26 cellular contexts compared by ENCODE assay signal in genomic region chr16:20946015-20946629, GRCh38. TPM values are rescaled to one million over a fixed set of nuclear protein-coding genes. Genes with fewer than 3 reads are reported as not detected.
DNase-seq lines count a peak whose midpoint lies in the region; ATAC-seq, FAIRE-seq and TF ChIP-seq lines count a peak whose summit lies in the region.
"Had no signal": no experiment of that assay in that cellular context is flagged by ENCODE, and none has a peak within 500 bp of the region (broad histone marks: within the 10 kb centered on the region; RNA-seq: fewer than 3 reads in every experiment).

No MANE protein-coding gene starts in this region.

- H3K4me2 ChIP-seq in mammary epithelial cell (ENCODE audit: insufficient read depth, low read depth, low read length): no peak overlapping the region
- H3K4me2 ChIP-seq in K562 (ENCODE audit: insufficient read depth, low read length): no peak overlapping the region; the same call in 1 of the 2 replicates
- H3K4me2 ChIP-seq: A549, PC-9 had no signal

- H3K4me1 Mint-ChIP-seq in activated CD4-positive, alpha-beta T cell treated with anti-CD3 and anti-CD28 coated beads, Interleukin-2, amount 10 ng/mL, durations not matched to agents 24 days and 14 days: peaks cover 37% of the 10 kb centered on the region
- H3K4me1 Mint-ChIP-seq in MCF 10A (ENCODE audit: insufficient read depth, unreplicated experiment) (no peaks in the 10 kb centered on the region), T-helper 17 cell (peaks cover 14% of the 10 kb centered on the region)

- H3K79me2 ChIP-seq in mammary epithelial cell (ENCODE audit: insufficient read depth, low read length): no peaks in the 10 kb centered on the region
- H3K79me2 ChIP-seq in K562 (ENCODE audit: control insufficient read depth, insufficient read depth, low read length): no peaks in the 10 kb centered on the region

- H3K9me1 ChIP-seq in K562 (ENCODE audit: control insufficient read depth, insufficient read depth, low read length): no peaks in the 10 kb centered on the region

- no peak overlapping the region for H2AFZ ChIP-seq in mammary epithelial cell (ENCODE audit: low read depth, low read length)
- H2AFZ ChIP-seq in K562 (ENCODE audit: low read depth, low read length): peak overlapping the region; percentile 52
- H2AFZ ChIP-seq: GM23248, PC-9 had no signal

- no peak for ATAC-seq in T-helper 17 cell
- ATAC-seq in K562: no peak
- no peak for ATAC-seq in GM21825 (IDR thresholded peaks at IDR 0.05; ENCODE audit: unreplicated experiment)
- ATAC-seq: A549, Right ventricle myocardium inferior had no signal

- no peaks in the 10 kb centered on the region for H4K20me1 ChIP-seq in mammary epithelial cell (ENCODE audit: insufficient read depth, low read length)
- no peaks in the 10 kb centered on the region for H4K20me1 ChIP-seq in K562 (replicated peaks; ENCODE audit: control insufficient read depth, insufficient read depth, low read length)

- H3K9me3 Mint-ChIP-seq in activated CD4-positive, alpha-beta T cell treated with anti-CD3 and anti-CD28 coated beads, Interleukin-2, amount 10 ng/mL, durations not matched to agents 24 days and 14 days: no peaks in the 10 kb centered on the region
- no peaks in the 10 kb centered on the region for H3K9me3 Mint-ChIP-seq in MCF 10A (ENCODE audit: unreplicated experiment)
- H3K9me3 Mint-ChIP-seq: CD4-positive, alpha-beta memory T cell; H9; HFFc6 had no signal

- TF ChIP-seq EP300 in K562 (IDR thresholded peaks at IDR 0.05; ENCODE audit: low read length): peak; percentile 22; the same call in 1 of the 2 replicates

- H3K27me3 ChIP-seq in mammary epithelial cell (ENCODE audit: insufficient read depth, low read length) (no peaks in the 10 kb centered on the region), K562 (ENCODE audit: control insufficient read depth in 2 of 2, insufficient read depth in 2 of 2, low read length in 2 of 2) (peaks cover 0 to 8% of the 10 kb centered on the region in 2 experiments; a peak in 1 of 5 replicates)
- H3K27me3 ChIP-seq: SJSA1 had no signal

- H3K9me3 ChIP-seq in mammary epithelial cell (replicated peaks; ENCODE audit: insufficient read depth, low read length) (no peaks in the 10 kb centered on the region), T-helper 17 cell (ENCODE audit: control insufficient read depth, low read length, poor library complexity, severe bottlenecking) (no peaks in the 10 kb centered on the region), K562 (replicated peaks; ENCODE audit: control insufficient read depth, insufficient read depth, low read depth, low read length) (0 out of 2 replicates have a peak, but pooled peaks cover 2% of the 10 kb centered on the region)
- H3K9me3 ChIP-seq: A549, SJSA1 had no signal

- peak overlapping the region; percentile 10 for H3K27ac Mint-ChIP-seq in activated CD4-positive, alpha-beta T cell treated with anti-CD3 and anti-CD28 coated beads, Interleukin-2, amount 10 ng/mL, durations not matched to agents 24 days and 14 days
- H3K27ac Mint-ChIP-seq in MCF 10A (ENCODE audit: low read depth, unreplicated experiment): peak overlapping the region; percentile 10
- peak overlapping the region; percentile 81 for H3K27ac Mint-ChIP-seq in T-helper 17 cell
- H3K27ac Mint-ChIP-seq: HFFc6 had no signal

- no peak for TF ChIP-seq POLR2A in K562 (conservative IDR thresholded peaks at IDR 0.05)

- no peaks in the 10 kb centered on the region for H3K36me3 Mint-ChIP-seq in activated CD4-positive, alpha-beta T cell treated with anti-CD3 and anti-CD28 coated beads, Interleukin-2, amount 10 ng/mL, durations not matched to agents 24 days and 14 days (ENCODE audit: low read depth)
- H3K36me3 Mint-ChIP-seq in MCF 10A (ENCODE audit: insufficient read depth, unreplicated experiment) (peaks cover 6% of the 10 kb centered on the region), T-helper 17 cell (ENCODE audit: low read depth) (no peaks in the 10 kb centered on the region)
- H3K36me3 Mint-ChIP-seq: CD4-positive, alpha-beta memory T cell had no signal

- H3K27me3 Mint-ChIP-seq in activated CD4-positive, alpha-beta T cell treated with anti-CD3 and anti-CD28 coated beads, Interleukin-2, amount 10 ng/mL, durations not matched to agents 24 days and 14 days: peaks cover 7% of the 10 kb centered on the region
- H3K27me3 Mint-ChIP-seq in MCF 10A (ENCODE audit: insufficient read depth, unreplicated experiment) (no peaks in the 10 kb centered on the region), T-helper 17 cell (peaks cover 11% of the 10 kb centered on the region)

- intact Hi-C loops in activated CD4-positive, alpha-beta T cell treated with anti-CD3 and anti-CD28 coated beads, Interleukin-2, amount 10 ng/mL, durations not matched to agents 24 days and 14 days (cut with micrococcal nuclease): no loop called here
- intact Hi-C loops in MCF 10A (cut with micrococcal nuclease) (no loop called here), mammary epithelial cell (cut with micrococcal nuclease) (no loop called here), K562 (cut with micrococcal nuclease) (loop anchor here (5.0 kb wide), 1 partner anchor 44 kb away; the partner anchor contains the start of genes DCUN1D3 and LYRM1)

- H3K36me3 ChIP-seq in mammary epithelial cell (ENCODE audit: insufficient read depth, low read length) (no peaks in the 10 kb centered on the region), K562 (ENCODE audit: control insufficient read depth, insufficient read depth, low read length) (no peaks in the 10 kb centered on the region)
- H3K36me3 ChIP-seq: SJSA1 had no signal

- POLR2A ChIA-PET in MCF 10A (lab: Yijun Ruan, JAX): no interaction called here
- POLR2A ChIA-PET in K562 (lab: Yijun Ruan, JAX): no interaction called here

- H3K4me1 ChIP-seq in mammary epithelial cell (ENCODE audit: insufficient read depth, low read length) (no peaks in the 10 kb centered on the region), K562 (replicated peaks in 1 of 2; ENCODE audit: control insufficient read depth in 2 of 2, insufficient read depth in 2 of 2, low read length in 2 of 2) (peaks cover 12 to 24% of the 10 kb centered on the region in 2 experiments)
- H3K4me1 ChIP-seq: A549, SJSA1 had no signal

- no peak for FAIRE-seq in K562 (lab: Jason Lieb, UNC)
- FAIRE-seq: A549, G401.6 had no signal

- TF ChIP-seq RAD21 in K562 (CRISPR knock-in tag; conservative IDR thresholded peaks at IDR 0.05 in 1 of 2, IDR thresholded peaks at IDR 0.05 in 1 of 2): no peak

- no peak for TF ChIP-seq CTCF in MCF 10A (IDR thresholded peaks at IDR 0.05; ENCODE audit: unreplicated experiment)
- TF ChIP-seq CTCF in mammary epithelial cell (conservative IDR thresholded peaks at IDR 0.05 in 1 of 2, IDR thresholded peaks at IDR 0.05 in 1 of 2; ENCODE audit: extremely low read depth in 1 of 2, insufficient read depth in 1 of 2, low read depth in 1 of 2, low read length in 2 of 2): no peak
- no peak for TF ChIP-seq CTCF in K562 (IDR thresholded peaks at IDR 0.05 in 2 of 3, conservative IDR thresholded peaks at IDR 0.05 in 1 of 3; ENCODE audit: insufficient read depth in 2 of 3, low read depth in 1 of 3, low read length in 3 of 3)

- no peak for DNase-seq in activated CD4-positive, alpha-beta T cell treated with anti-CD3 and anti-CD28 coated beads, Interleukin-2, amount 10 ng/mL, durations not matched to agents 24 days and 14 days
- DNase-seq in activated CD4-positive, alpha-beta T cell treated with anti-CD3 and anti-CD28 coated beads for 4 hours: no peak
- DNase-seq in MCF 10A (ENCODE audit: unreplicated experiment) (no peak), mammary epithelial cell (no peak), T-helper 17 cell (no peak), K562 (ENCODE audit: extremely low read depth in 1 of 4, low spot score in 3 of 4) (peak in 1 of 4 experiments; percentile 22), kidney glomerular epithelial cell (lab: John Stamatoyannopoulos, UW) (no peak)
- DNase-seq: C1 segment of cervical spinal cord; CD4-positive, alpha-beta memory T cell; COR-L47; GM23248; H9; HFFc6; KG1; MM.1S; NCI-H2029 treated with DMSO at 0.1 percent for 48 hours; NCI-H446 treated with DMSO at 0.1 percent for 48 hours; NCI-H526; NCI-H82; NK-92 treated with Interleukin-12 subunit alpha and Interleukin-12 subunit beta, amount 100 ng/mL, for 24 hours; PC-9 had no signal

- no peak overlapping the region for H3K4me3 Mint-ChIP-seq in activated CD4-positive, alpha-beta T cell treated with anti-CD3 and anti-CD28 coated beads, Interleukin-2, amount 10 ng/mL, durations not matched to agents 24 days and 14 days
- H3K4me3 Mint-ChIP-seq in MCF 10A (ENCODE audit: unreplicated experiment) (no peak overlapping the region), T-helper 17 cell (no peak overlapping the region)
- H3K4me3 Mint-ChIP-seq: CD4-positive, alpha-beta memory T cell; H9; HFFc6 had no signal

- H3K4me3 ChIP-seq in mammary epithelial cell (replicated peaks in 1 of 3; ENCODE audit: insufficient read depth in 1 of 3, low read depth in 2 of 3, low read length in 3 of 3) (no peak overlapping the region), K562 (no peak overlapping the region)
- H3K4me3 ChIP-seq: A549, GM23248, PC-9, SJSA1 had no signal

- in situ Hi-C loops in mammary epithelial cell (cut with MboI; ENCODE audit: low sequenced_read_pairs in 2 of 2): no loop called here
- in situ Hi-C loops in K562 (cut with MboI): no loop called here

- H3K27ac ChIP-seq in mammary epithelial cell (ENCODE audit: insufficient read depth, low read depth, low read length) (no peak overlapping the region), K562 (ENCODE audit: extremely low read depth, low read depth, low read length) (peak overlapping the region; percentile 81; the same call in 2 of the 3 replicates)
- H3K27ac ChIP-seq: A549, GM23248, PC-9, SJSA1 had no signal

- BruUV-seq in MCF 10A (replicated peaks; lab: Mats Ljungman, UMichigan): no TSS peak
- no TSS peak for BruUV-seq in mammary epithelial cell (replicated peaks; lab: Mats Ljungman, UMichigan)
- BruUV-seq in K562 (replicated peaks; lab: Mats Ljungman, UMichigan): no TSS peak

- H3K9ac ChIP-seq in mammary epithelial cell (ENCODE audit: insufficient read depth, low read length) (no peak overlapping the region), K562 (ENCODE audit: insufficient read depth in 1 of 2, low read depth in 2 of 2, low read length in 2 of 2) (no peak overlapping the region)
- H3K9ac ChIP-seq: GM23248 had no signal

- 76% methylated on average over 8 of the region's 8 CpGs for WGBS in mammary epithelial cell (ENCODE audit: low coverage, missing lambda C conversion rate)
- WGBS in K562 (ENCODE audit: insufficient coverage, low coverage, missing lambda C conversion rate): 21% methylated on average over 8 of the region's 8 CpGs

- dilution Hi-C loops in mammary epithelial cell (cut with HindIII; ENCODE audit: low sequenced_read_pairs): no loop called here

- CTCF ChIA-PET in MCF 10A (lab: Yijun Ruan, JAX): no interaction called here
- CTCF ChIA-PET in mammary epithelial cell (lab: Charles Lee; ENCODE audit: low non-redundant PET): no interaction called here
- CTCF ChIA-PET in K562 (lab: Yijun Ruan, JAX; ENCODE audit: low intra/inter-chr PET ratio): no interaction called here

RNA-seq across cellular contexts. Expression of gene LYRM1, which starts 45.6 kb away (rescaled TPM):
- 20.9 and 26.5 TPM in 2 replicates for total RNA-seq in activated CD4-positive, alpha-beta T cell treated with anti-CD3 and anti-CD28 coated beads, Interleukin-2, amount 10 ng/mL, durations not matched to agents 24 days and 14 days
- total RNA-seq in MCF 10A (2022) (67.3 and 92.8 TPM in 2 replicates), mammary epithelial cell (10 to 100 TPM; 20.8 to 24.3 TPM), T-helper 17 cell (10 to 100 TPM; 15.0 to 20.1 TPM), K562 (2014; rRNA removed) (22.0 and 32.7 TPM in 2 replicates), K562 (2014; rRNA removed; fragmentation: Illumina TruSeq; extraction: Trizol) (26.2 and 28.2 TPM in 2 replicates), K562 (2015; rRNA removed; fragmentation: Illumina TruSeq; extraction: Trizol) (26.0 and 26.5 TPM in 2 replicates), K562 (2021) (17.5 and 18.9 TPM in 2 replicates)
- polyA plus RNA-seq in mammary epithelial cell (25.3 TPM), K562 (2011; rRNA removed) (26.9 and 32.7 TPM in 2 replicates), K562 (2014; fragmentation: Illumina TruSeq; extraction: Trizol) (36.9 and 40.2 TPM in 2 replicates), K562 (2014; fragmentation: Nextera tagmentation; extraction: Ambion mirVana) (10 to 100 TPM; 40.0 to 44.1 TPM), K562 (2014; rRNA removed) (26.3 and 27.3 TPM in 2 replicates)
- polyA minus RNA-seq in mammary epithelial cell: 10.0 TPM
- total RNA-seq in K562 (2011; cell fraction: chromatin; rRNA removed; ENCODE audit: low replicate concordance): 5.6 and 11.9 TPM in 2 replicates
- total RNA-seq in K562 (2011; cell fraction: nucleolus; rRNA removed): 3.3 and 3.7 TPM in 2 replicates
- 8.4 and 14.1 TPM in 2 replicates for total RNA-seq in K562 (2011; cell fraction: nucleoplasm; rRNA removed)
- polyA plus RNA-seq in K562 (2011; cell fraction: cytosol; rRNA removed): 9.0 and 16.7 TPM in 2 replicates
- 7.8 and 12.3 TPM in 2 replicates for polyA plus RNA-seq in K562 (2011; cell fraction: nucleus; rRNA removed)
- polyA plus RNA-seq in K562 (2012): 24.3 and 54.4 TPM in 2 replicates
- 18.1 and 18.9 TPM in 2 replicates for polyA minus RNA-seq in K562 (2011; rRNA and poly(A)+ RNA removed)
- 5.5 and 9.6 TPM in 2 replicates for polyA minus RNA-seq in K562 (2011; cell fraction: cytosol; rRNA and poly(A)+ RNA removed)
- 2.6 and 5.8 TPM in 2 replicates for polyA minus RNA-seq in K562 (2011; cell fraction: nucleus; rRNA and poly(A)+ RNA removed)

RNA-seq across cellular contexts. Expression of gene DCUN1D3, which starts 46.0 kb away (rescaled TPM):
- 10.8 and 12.3 TPM in 2 replicates for total RNA-seq in activated CD4-positive, alpha-beta T cell treated with anti-CD3 and anti-CD28 coated beads, Interleukin-2, amount 10 ng/mL, durations not matched to agents 24 days and 14 days
- total RNA-seq in MCF 10A (2022) (31.0 and 31.7 TPM in 2 replicates), mammary epithelial cell (10 to 100 TPM; 20.2 to 25.0 TPM), T-helper 17 cell (1 to 10 TPM; 3.9 to 4.0 TPM), K562 (2014; rRNA removed) (2.2 TPM in 2 replicates), K562 (2014; rRNA removed; fragmentation: Illumina TruSeq; extraction: Trizol) (2.2 and 3.2 TPM in 2 replicates), K562 (2015; rRNA removed; fragmentation: Illumina TruSeq; extraction: Trizol) (2.9 and 3.5 TPM in 2 replicates), K562 (2021) (3.8 and 4.7 TPM in 2 replicates)
- polyA plus RNA-seq in mammary epithelial cell (5.4 TPM), K562 (2011; rRNA removed) (2.6 and 3.1 TPM in 2 replicates), K562 (2014; fragmentation: Illumina TruSeq; extraction: Trizol) (1.4 and 1.6 TPM in 2 replicates), K562 (2014; fragmentation: Nextera tagmentation; extraction: Ambion mirVana) (1 to 10 TPM; 1.0 to 1.9 TPM), K562 (2014; rRNA removed) (1.8 and 2.4 TPM in 2 replicates)
- 10.9 TPM for polyA minus RNA-seq in mammary epithelial cell
- 8.4 and 10.3 TPM in 2 replicates for total RNA-seq in K562 (2011; cell fraction: chromatin; rRNA removed; ENCODE audit: low replicate concordance)
- total RNA-seq in K562 (2011; cell fraction: nucleolus; rRNA removed): 4.1 and 4.8 TPM in 2 replicates
- total RNA-seq in K562 (2011; cell fraction: nucleoplasm; rRNA removed): 9.6 and 13.8 TPM in 2 replicates
- polyA plus RNA-seq in K562 (2011; cell fraction: cytosol; rRNA removed): 1.3 and 1.8 TPM in 2 replicates
- 5.6 and 5.7 TPM in 2 replicates for polyA plus RNA-seq in K562 (2011; cell fraction: nucleus; rRNA removed)
- polyA plus RNA-seq in K562 (2012): 1.8 and 2.8 TPM in 2 replicates
- polyA minus RNA-seq in K562 (2011; rRNA and poly(A)+ RNA removed): 5.3 and 6.9 TPM in 2 replicates
- polyA minus RNA-seq in K562 (2011; cell fraction: cytosol; rRNA and poly(A)+ RNA removed): 2.7 and 3.2 TPM in 2 replicates
- 3.9 and 6.3 TPM in 2 replicates for polyA minus RNA-seq in K562 (2011; cell fraction: nucleus; rRNA and poly(A)+ RNA removed)

Comparison
In these comparisons a context has a peak if more than half of its experiments do, and no peak if none do; other contexts are left out.
1. H3K27ac Mint-ChIP-seq: peak in every context shown above with its lines; median percentile 81 in T-helper 17 cell; 10 in activated CD4-positive, alpha-beta T cell treated with anti-CD3 and anti-CD28 coated beads, Interleukin-2, amount 10 ng/mL, durations not matched to agents 24 days and 14 days; 10 in MCF 10A.